Comparison of ENCODE assay signal across 11 cellular contexts in genomic region chr3:47715928-47716327, GRCh38.
DNase-seq lines count a peak whose midpoint lies in the region; ATAC-seq, FAIRE-seq and TF ChIP-seq lines count a peak whose summit lies in the region.
"Had no signal": no experiment of that assay in that cellular context is flagged by ENCODE, and none has a peak within 500 bp of the region (broad histone marks: within the 10 kb centered on the region; RNA-seq: fewer than 3 reads in every experiment).

No MANE protein-coding gene starts in this region.

- H3K9me3 ChIP-seq in uterus (no peaks in the 10 kb centered on the region), hepatocyte (ENCODE audit: low read depth) (no peaks in the 10 kb centered on the region)

- no peak for TF ChIP-seq CTCF in astrocyte of the cerebellum (IDR thresholded peaks at IDR 0.05; ENCODE audit: low read depth, low read length, missing control alignments)
- TF ChIP-seq CTCF in uterus (IDR thresholded peaks at IDR 0.05), result no peak
- TF ChIP-seq CTCF in hepatocyte (IDR thresholded peaks at IDR 0.05; ENCODE audit: poor library complexity), result no peak

- H3K4me3 ChIP-seq in astrocyte of the cerebellum (ENCODE audit: low read depth, low read length) (no peak overlapping the region), uterus (no peak overlapping the region), hepatocyte (no peak overlapping the region)

- intact Hi-C loops in left ventricle myocardium superior (cut with micrococcal nuclease) (no loop called here), uterus (cut with DNase I; ENCODE audit: low total_unique reads) (no loop called here)

- FAIRE-seq in frontal cortex (lab: Jason Lieb, UNC), result no peak

- no peak for TF ChIP-seq POLR2A in uterus (IDR thresholded peaks at IDR 0.05)

- DNase-seq in AG20443 (ENCODE audit: low spot score) (peak; percentile 8), HK-2 (ENCODE audit: unreplicated experiment) (peak; percentile 7), astrocyte of the cerebellum (ENCODE audit: low read depth) (peak; percentile 5), left ventricle myocardium superior (no peak), uterus (no peak), frontal cortex (ENCODE audit: low spot score in 2 of 2) (no peak), hepatocyte (ENCODE audit: low spot score) (no peak)
- DNase-seq: MV-4-11, NCI-H524 treated with DMSO at 0.1 percent for 48 hours had no signal

- H2AFZ ChIP-seq in hepatocyte, result no peak overlapping the region

- H3K27me3 ChIP-seq in uterus, result no peaks in the 10 kb centered on the region
- no peaks in the 10 kb centered on the region for H3K27me3 ChIP-seq in hepatocyte

- H3K27ac ChIP-seq in uterus, result no peak overlapping the region
- H3K27ac ChIP-seq in hepatocyte, result no peak overlapping the region

- H3K79me2 ChIP-seq in hepatocyte, result peaks cover 23% of the 10 kb centered on the region

- no peaks in the 10 kb centered on the region for H3K4me1 ChIP-seq in uterus
- H3K4me1 ChIP-seq in hepatocyte (ENCODE audit: insufficient read depth), result no peaks in the 10 kb centered on the region

- in situ Hi-C loops in astrocyte of the cerebellum (cut with HindIII; ENCODE audit: low sequenced_read_pairs), result no loop called here

- ATAC-seq in left ventricle myocardium superior (peak; percentile 37), GM21576 (IDR thresholded peaks at IDR 0.05; ENCODE audit: unreplicated experiment) (no peak)
- ATAC-seq: natural killer cell treated with Interleukin-12 subunit alpha and Interleukin-12 subunit beta and Interleukin-15 and Interleukin-18, amount 100 ng/mL, for 72 hours had no signal

- 95% methylated on average over 4 of the region's 4 CpGs for WGBS in hepatocyte (ENCODE audit: low lambda C conversion rate, missing lambda C conversion rate)

- no peaks in the 10 kb centered on the region for H3K9me2 ChIP-seq in hepatocyte (replicated peaks; ENCODE audit: insufficient read depth)

- no peak overlapping the region for H3K4me2 ChIP-seq in hepatocyte

- H3K36me3 ChIP-seq in uterus (no peaks in the 10 kb centered on the region), hepatocyte (replicated peaks; ENCODE audit: insufficient read depth, low read depth) (peaks cover 4% of the 10 kb centered on the region)

- no peaks in the 10 kb centered on the region for H4K20me1 ChIP-seq in hepatocyte (ENCODE audit: insufficient read depth, poor library complexity, severe bottlenecking)

Comparison
In these comparisons a context has a peak if more than half of its experiments do, and no peak if none do; other contexts are left out.
1. DNase-seq: peak in AG20443 (single experiment), HK-2 (single experiment) and astrocyte of the cerebellum (single experiment); none in left ventricle myocardium superior (single experiment), uterus (0 of 2), frontal cortex (0 of 2) and hepatocyte (single experiment).